In genomic region chr11:2846470-2846869, GRCh38 we compare ENCODE assay signal across 32 cellular contexts.
"Had no signal": no experiment of that assay in that cellular context is flagged by ENCODE, and none has a peak within 500 bp of the region (broad histone marks: within the 10 kb centered on the region; RNA-seq: fewer than 3 reads in every experiment).

No MANE protein-coding gene starts in this region.

- ATAC-seq: activated T-cell treated with anti-CD3 and anti-CD28 coated beads, Interleukin-2, amount 50 U/mL, for 4 hours; PC-3 had no signal

- H3K9ac ChIP-seq: SK-N-SH had no signal

- H3K4me1 ChIP-seq: ascending aorta, Peyer's patch had no signal

- H3K4me1 Mint-ChIP-seq: activated B cell treated with CpG ODN at 0.5 μM for 24 hours; central memory CD8-positive, alpha-beta T cell had no signal

- H3K9me3 Mint-ChIP-seq: activated B cell treated with CpG ODN at 0.5 μM for 24 hours; activated CD4-positive, alpha-beta memory T cell treated with anti-CD3 and anti-CD28 coated beads for 36 hours; activated naive CD8-positive, alpha-beta T cell treated with anti-CD3 and anti-CD28 coated beads for 36 hours; activated T-cell treated with anti-CD3 and anti-CD28 coated beads, Interleukin-2, amount 50 U/mL, for 4 hours; activated T-helper 1 cell treated with anti-CD3 and anti-CD28 coated beads, Interleukin-12 subunit alpha, Interleukin-12 subunit beta, Interleukin-2, Interleukin-4 antibody, amounts not matched to agents 30 ng/mL and 10 ng/mL and 1 ng/mL, durations not matched to agents 14 hours and 24 hours and 36 hours; central memory CD8-positive, alpha-beta T cell; T-helper 1 cell treated with Interleukin-12 subunit alpha and Interleukin-12 subunit beta and Interleukin-4 antibody, amounts not matched to agents 30 μg/mL and 1 μg/mL, for 36 hours; T-helper 2 cell treated with Interferon-gamma antibody and Interleukin-4, amounts not matched to agents 5 μg/mL and 100 μg/mL, for 36 hours had no signal

- H3K4me3 ChIP-seq: ascending aorta, cardiac muscle cell, Peyer's patch, SJSA1 had no signal

- H3K27ac ChIP-seq: ascending aorta, cardiac muscle cell, Peyer's patch, SJSA1, VCaP had no signal

- H3K36me3 Mint-ChIP-seq: activated CD4-positive, alpha-beta memory T cell treated with anti-CD3 and anti-CD28 coated beads for 36 hours; activated naive CD8-positive, alpha-beta T cell treated with anti-CD3 and anti-CD28 coated beads for 36 hours had no signal

- H3K27me3 Mint-ChIP-seq: activated B cell treated with CpG ODN at 0.5 μM for 24 hours; activated CD4-positive, alpha-beta memory T cell treated with anti-CD3 and anti-CD28 coated beads for 36 hours; activated naive CD8-positive, alpha-beta T cell treated with anti-CD3 and anti-CD28 coated beads for 36 hours; central memory CD8-positive, alpha-beta T cell had no signal

- H3K27ac Mint-ChIP-seq: activated B cell treated with CpG ODN at 0.5 μM for 24 hours; activated CD4-positive, alpha-beta memory T cell treated with anti-CD3 and anti-CD28 coated beads for 36 hours; activated naive CD8-positive, alpha-beta T cell treated with anti-CD3 and anti-CD28 coated beads for 36 hours; activated T-helper 1 cell treated with anti-CD3 and anti-CD28 coated beads, Interleukin-12 subunit alpha, Interleukin-12 subunit beta, Interleukin-2, Interleukin-4 antibody, amounts not matched to agents 30 ng/mL and 10 ng/mL and 1 ng/mL, durations not matched to agents 14 hours and 24 hours and 36 hours; T-helper 1 cell treated with Interleukin-12 subunit alpha and Interleukin-12 subunit beta and Interleukin-4 antibody, amounts not matched to agents 30 μg/mL and 1 μg/mL, for 36 hours; T-helper 2 cell treated with Interferon-gamma antibody and Interleukin-4, amounts not matched to agents 5 μg/mL and 100 μg/mL, for 36 hours had no signal

- H3K4me2 ChIP-seq: SK-N-SH had no signal

- H3K27me3 ChIP-seq: ascending aorta, cardiac muscle cell, Peyer's patch, SJSA1 had no signal

- H3K4me3 Mint-ChIP-seq: activated B cell treated with CpG ODN at 0.5 μM for 24 hours; activated CD4-positive, alpha-beta memory T cell treated with anti-CD3 and anti-CD28 coated beads for 36 hours; activated naive CD8-positive, alpha-beta T cell treated with anti-CD3 and anti-CD28 coated beads for 36 hours; activated T-cell treated with anti-CD3 and anti-CD28 coated beads, Interleukin-2, amount 50 U/mL, for 4 hours; activated T-helper 1 cell treated with anti-CD3 and anti-CD28 coated beads, Interleukin-12 subunit alpha, Interleukin-12 subunit beta, Interleukin-2, Interleukin-4 antibody, amounts not matched to agents 30 ng/mL and 10 ng/mL and 1 ng/mL, durations not matched to agents 14 hours and 24 hours and 36 hours; central memory CD8-positive, alpha-beta T cell; T-helper 1 cell treated with Interleukin-12 subunit alpha and Interleukin-12 subunit beta and Interleukin-4 antibody, amounts not matched to agents 30 μg/mL and 1 μg/mL, for 36 hours; T-helper 2 cell treated with Interferon-gamma antibody and Interleukin-4, amounts not matched to agents 5 μg/mL and 100 μg/mL, for 36 hours had no signal

- H3K9me3 ChIP-seq: ascending aorta, Peyer's patch, SJSA1, SK-N-SH had no signal

- DNase-seq: activated B cell treated with CpG ODN at 0.5 μM for 24 hours; activated CD4-positive, alpha-beta memory T cell treated with anti-CD3 and anti-CD28 coated beads for 36 hours; activated CD4-positive, alpha-beta T cell treated with anti-CD3 and anti-CD28 coated beads for 4 hours; activated CD4-positive, alpha-beta T cell treated with anti-CD3 and anti-CD28 coated beads, Interleukin-2, amount 50 U/mL, for 1 hour; activated CD4-positive, CD25-positive, alpha-beta regulatory T cell treated with anti-CD3 and anti-CD28 coated beads, Interleukin-2, amount 50 U/mL, for 72 hours; activated CD8-positive, alpha-beta memory T cell treated with anti-CD3 and anti-CD28 coated beads, Interleukin-2, amount 50 U/mL, for 4 hours; activated effector memory CD4-positive, alpha-beta T cell treated with Interleukin-2 at 50 U/mL for 16 hours; activated naive CD4-positive, alpha-beta T cell treated with anti-CD3 and anti-CD28 coated beads, Interleukin-2, amount 50 U/mL, for 16 hours; activated naive CD8-positive, alpha-beta T cell treated with anti-CD3 and anti-CD28 coated beads for 36 hours; activated T-cell treated with anti-CD3 and anti-CD28 coated beads for 4 hours; activated T-cell treated with anti-CD3 and anti-CD28 coated beads, Interleukin-2, amount 50 U/mL, for 4 hours; amygdala; NCI-H1092 treated with DMSO at 0.1 percent for 48 hours; NCI-H146; NCI-H187; NCI-H2029 treated with DMSO at 0.1 percent for 48 hours; NCI-H2107; NCI-H2171; NCI-H510A; PC-3; Peyer's patch; RPMI8226; SHP77 treated with DMSO at 0.1 percent for 48 hours; SK-N-SH had no signal

- H3K36me3 ChIP-seq: ascending aorta, cardiac muscle cell, Peyer's patch, SJSA1 had no signal
